2 cellular contexts compared by ENCODE assay signal in genomic region chr19:8341504-8341903, GRCh38. TPM values are rescaled to one million over a fixed set of nuclear protein-coding genes. Genes with fewer than 3 reads are reported as not detected.
"Had no signal": no experiment of that assay in that cellular context is flagged by ENCODE, and none has a peak within 500 bp of the region (broad histone marks: within the 10 kb centered on the region; RNA-seq: fewer than 3 reads in every experiment).

No MANE protein-coding gene starts in this region.

RNA-seq across cellular contexts. Expression of gene KANK3, which starts 1.6 kb away (rescaled TPM):
- total RNA-seq: SJSA1 had no signal

RNA-seq across cellular contexts. Expression of gene ANGPTL4, which starts 22.5 kb away (rescaled TPM):
- total RNA-seq: activated naive CD4-positive, alpha-beta T cell treated with anti-CD3 and anti-CD28 coated beads for 36 hours had no signal
